ENCODE assay signal across 1 cellular context in the genomic region with DNA sequence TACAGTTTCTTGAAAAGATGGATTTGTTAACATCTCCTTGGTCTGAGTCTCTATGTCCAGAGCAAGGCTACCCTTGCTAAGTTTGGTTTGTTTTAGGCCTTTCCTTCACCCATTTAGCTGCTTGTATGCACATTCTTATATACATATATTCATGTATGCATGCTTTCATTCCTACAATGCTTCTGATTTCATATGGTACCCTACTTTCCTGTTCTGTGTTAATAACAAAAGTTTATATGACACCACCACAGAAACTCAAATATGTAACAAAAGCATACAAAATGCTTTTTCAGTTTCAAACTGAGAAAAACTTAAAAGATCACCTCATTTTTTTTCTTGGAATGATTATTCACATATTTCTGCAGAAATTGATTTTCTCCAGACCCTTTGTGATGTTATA.
TF ChIP-seq lines count a peak whose summit lies in the region.

No MANE protein-coding gene starts in this region.

TF ChIP-seq in GM12878, 131 proteins besides CTCF, POLR2A, EP300 and RAD21:
- TF ChIP-seq, protein P1, sequence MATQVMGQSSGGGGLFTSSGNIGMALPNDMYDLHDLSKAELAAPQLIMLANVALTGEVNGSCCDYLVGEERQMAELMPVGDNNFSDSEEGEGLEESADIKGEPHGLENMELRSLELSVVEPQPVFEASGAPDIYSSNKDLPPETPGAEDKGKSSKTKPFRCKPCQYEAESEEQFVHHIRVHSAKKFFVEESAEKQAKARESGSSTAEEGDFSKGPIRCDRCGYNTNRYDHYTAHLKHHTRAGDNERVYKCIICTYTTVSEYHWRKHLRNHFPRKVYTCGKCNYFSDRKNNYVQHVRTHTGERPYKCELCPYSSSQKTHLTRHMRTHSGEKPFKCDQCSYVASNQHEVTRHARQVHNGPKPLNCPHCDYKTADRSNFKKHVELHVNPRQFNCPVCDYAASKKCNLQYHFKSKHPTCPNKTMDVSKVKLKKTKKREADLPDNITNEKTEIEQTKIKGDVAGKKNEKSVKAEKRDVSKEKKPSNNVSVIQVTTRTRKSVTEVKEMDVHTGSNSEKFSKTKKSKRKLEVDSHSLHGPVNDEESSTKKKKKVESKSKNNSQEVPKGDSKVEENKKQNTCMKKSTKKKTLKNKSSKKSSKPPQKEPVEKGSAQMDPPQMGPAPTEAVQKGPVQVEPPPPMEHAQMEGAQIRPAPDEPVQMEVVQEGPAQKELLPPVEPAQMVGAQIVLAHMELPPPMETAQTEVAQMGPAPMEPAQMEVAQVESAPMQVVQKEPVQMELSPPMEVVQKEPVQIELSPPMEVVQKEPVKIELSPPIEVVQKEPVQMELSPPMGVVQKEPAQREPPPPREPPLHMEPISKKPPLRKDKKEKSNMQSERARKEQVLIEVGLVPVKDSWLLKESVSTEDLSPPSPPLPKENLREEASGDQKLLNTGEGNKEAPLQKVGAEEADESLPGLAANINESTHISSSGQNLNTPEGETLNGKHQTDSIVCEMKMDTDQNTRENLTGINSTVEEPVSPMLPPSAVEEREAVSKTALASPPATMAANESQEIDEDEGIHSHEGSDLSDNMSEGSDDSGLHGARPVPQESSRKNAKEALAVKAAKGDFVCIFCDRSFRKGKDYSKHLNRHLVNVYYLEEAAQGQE (IDR thresholded peaks at IDR 0.05; ENCODE audit: low read depth, low read length): no peak
- TF ChIP-seq JUNB (IDR thresholded peaks at IDR 0.05) (peak; percentile 20; the same call in 1 of the 2 replicates), SREBF2 (IDR thresholded peaks at IDR 0.05; ENCODE audit: low read length) (no peak)
